ENCODE assay signal across 7 cellular contexts in the genomic region with DNA sequence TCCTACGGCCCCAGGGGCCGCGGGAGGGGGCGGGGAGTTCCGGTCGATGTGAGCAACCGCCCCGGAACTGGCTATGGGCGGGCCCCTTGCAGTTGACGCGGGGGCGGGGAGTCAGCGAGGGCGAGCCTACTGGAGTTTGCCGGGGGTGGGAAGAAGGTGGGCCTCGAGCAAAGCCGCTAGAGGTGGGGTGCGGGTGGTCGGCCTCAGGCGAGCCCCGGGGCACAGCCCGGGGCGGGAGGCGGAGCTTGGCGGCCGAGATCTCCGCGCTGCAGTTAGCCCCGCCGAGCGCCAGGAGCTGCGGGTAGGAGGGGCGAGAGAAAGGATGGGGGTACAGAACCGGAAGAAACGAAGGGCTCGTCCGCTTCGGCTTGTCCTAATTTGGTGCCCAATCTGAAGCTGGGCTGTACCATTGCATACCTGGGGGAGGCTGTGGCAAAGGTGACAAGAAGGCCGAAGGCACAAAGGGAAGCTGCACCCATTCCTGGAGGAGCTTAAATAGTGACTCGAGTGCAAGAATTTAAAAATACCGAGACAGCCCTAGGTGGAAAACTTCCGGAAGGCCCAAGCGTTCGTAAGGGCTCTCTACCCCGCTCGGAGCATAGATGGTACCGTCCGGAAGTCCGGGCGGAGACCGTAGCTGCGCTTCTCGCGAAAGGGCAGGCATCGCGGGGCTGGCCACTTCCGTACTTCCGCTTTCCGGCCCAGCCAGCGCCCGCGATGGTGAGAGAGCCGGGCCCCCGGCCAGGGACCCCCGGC. TPM values are rescaled to one million over a fixed set of nuclear protein-coding genes. Genes with fewer than 3 reads are reported as not detected.
DNase-seq lines count a peak whose midpoint lies in the region; ATAC-seq and TF ChIP-seq lines count a peak whose summit lies in the region.

A gene (plus strand): TSS at position 678 of the 756 bp plus-strand sequence. CDS start 40 bp downstream, at position 718.
A gene with protein sequence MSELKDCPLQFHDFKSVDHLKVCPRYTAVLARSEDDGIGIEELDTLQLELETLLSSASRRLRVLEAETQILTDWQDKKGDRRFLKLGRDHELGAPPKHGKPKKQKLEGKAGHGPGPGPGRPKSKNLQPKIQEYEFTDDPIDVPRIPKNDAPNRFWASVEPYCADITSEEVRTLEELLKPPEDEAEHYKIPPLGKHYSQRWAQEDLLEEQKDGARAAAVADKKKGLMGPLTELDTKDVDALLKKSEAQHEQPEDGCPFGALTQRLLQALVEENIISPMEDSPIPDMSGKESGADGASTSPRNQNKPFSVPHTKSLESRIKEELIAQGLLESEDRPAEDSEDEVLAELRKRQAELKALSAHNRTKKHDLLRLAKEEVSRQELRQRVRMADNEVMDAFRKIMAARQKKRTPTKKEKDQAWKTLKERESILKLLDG (minus strand): TSS at position 69 of the 756 bp plus-strand sequence. CDS start 1,007 bp downstream, outside the sequence.

- peak; percentile 62 for ATAC-seq in GM18519 (IDR thresholded peaks at IDR 0.05; ENCODE audit: low FRiP score, unreplicated experiment)
- ATAC-seq in HG03045 (IDR thresholded peaks at IDR 0.05; ENCODE audit: unreplicated experiment) = peak; percentile 83

- peak within 1 kb of the TSS; percentile 97 for H3K4me2 ChIP-seq in hepatocyte

- 1% methylated on average over 40 of the region's 65 CpGs for WGBS in hepatocyte (ENCODE audit: low lambda C conversion rate, missing lambda C conversion rate)

- H3K27me3 ChIP-seq in hepatocyte = no peaks in the 10 kb centered on the region

- peak within 1 kb of the TSS; percentile 81 for H3K4me3 ChIP-seq in hepatocyte

- peak; percentile 68 for DNase-seq in NCI-H2081 treated with DMSO at 0.1 percent for 48 hours (lab: John Stamatoyannopoulos, UW)
- peak; percentile 95 for DNase-seq in T1000 (lab: John Stamatoyannopoulos, UW)
- peak; percentile 97 for DNase-seq in astrocyte of the hippocampus (ENCODE audit: low read depth, low spot score)
- peak; percentile 95 for DNase-seq in hepatocyte (ENCODE audit: low spot score)
- peak; percentile 99 for DNase-seq in retina

- no peak for TF ChIP-seq CTCF in hepatocyte (IDR thresholded peaks at IDR 0.05; ENCODE audit: poor library complexity)

- H3K79me2 ChIP-seq in hepatocyte = peaks cover 56% of the 10 kb centered on the region

- H3K9me3 ChIP-seq in hepatocyte (ENCODE audit: low read depth) = no peaks in the 10 kb centered on the region

- peak within 1 kb of the TSS; percentile 91 for H3K27ac ChIP-seq in hepatocyte

- H3K36me3 ChIP-seq in hepatocyte (replicated peaks; ENCODE audit: insufficient read depth, low read depth) = no peaks in the 10 kb centered on the region

- peaks cover 8% of the 10 kb centered on the region for H4K20me1 ChIP-seq in hepatocyte (ENCODE audit: insufficient read depth, poor library complexity, severe bottlenecking)

- peak within 1 kb of the TSS; percentile 39 for H2AFZ ChIP-seq in hepatocyte

- H3K4me1 ChIP-seq in hepatocyte (ENCODE audit: insufficient read depth) = peaks cover 15% of the 10 kb centered on the region

- H3K9me2 ChIP-seq in hepatocyte (replicated peaks; ENCODE audit: insufficient read depth) = no peaks in the 10 kb centered on the region

RNA-seq across cellular contexts. Expression of the first gene that starts in this region (rescaled TPM):
- 175 and 182 TPM in 2 replicates for total RNA-seq in hepatocyte
- polyA plus RNA-seq in hepatocyte = 132 and 149 TPM in 2 replicates

RNA-seq across cellular contexts. Expression of the second gene that starts in this region (rescaled TPM):
- 65.5 and 70.4 TPM in 2 replicates for total RNA-seq in hepatocyte
- polyA plus RNA-seq in hepatocyte = 55.5 and 61.2 TPM in 2 replicates

Comparison
In these comparisons a context has a peak if more than half of its experiments do, and no peak if none do; other contexts are left out.
1. Peak in every context shown above with its lines: DNase-seq, ATAC-seq, H3K4me3 ChIP-seq and H3K27ac ChIP-seq.